In the genomic region with DNA sequence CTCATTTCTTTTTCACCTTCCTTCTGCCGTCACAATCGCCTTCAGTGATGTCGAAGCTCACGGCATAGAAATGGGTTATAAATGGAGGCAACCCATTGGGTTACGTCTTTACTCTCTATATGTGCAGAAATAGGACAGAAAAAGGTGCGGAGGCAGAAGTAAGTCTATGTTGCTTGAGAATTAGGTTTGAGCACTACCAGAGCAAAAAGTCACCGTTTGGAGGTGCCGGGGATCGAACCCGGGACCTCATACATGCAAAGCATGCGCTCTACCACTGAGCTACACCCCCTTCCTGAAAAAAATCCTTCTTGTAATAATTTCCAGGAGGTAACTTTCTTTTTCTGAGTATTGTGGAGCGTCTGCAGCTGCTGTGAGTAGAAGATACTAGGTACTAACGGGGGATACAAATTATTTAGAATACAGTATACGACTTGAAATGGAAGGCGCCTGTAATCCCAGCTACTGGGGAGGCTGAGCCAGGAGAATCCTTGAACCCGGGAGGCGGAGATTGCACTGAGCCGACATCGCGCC, we compare ENCODE assay signal across 8 cellular contexts.
A peak's percentile ranks its signal among the peaks of the same experiment; 100 is the strongest.
DNase-seq lines count a peak whose midpoint lies in the region; ATAC-seq and TF ChIP-seq lines count a peak whose summit lies in the region.

No MANE protein-coding gene starts in this region.

- no peaks in the 10 kb centered on the region for H3K9me2 ChIP-seq in MM.1S (replicated peaks; ENCODE audit: insufficient read depth, low read length)

- H4K20me1 ChIP-seq in osteoblast (ENCODE audit: insufficient read depth, low read length), result peaks cover under 1% of the 10 kb centered on the region
- H4K20me1 ChIP-seq in MM.1S (ENCODE audit: insufficient read depth, low read length), result no peaks in the 10 kb centered on the region

- H3F3A ChIP-seq in MM.1S (ENCODE audit: insufficient read depth, low read length), result no peaks in the 10 kb centered on the region

- H3K4me2 ChIP-seq in osteoblast (ENCODE audit: insufficient read depth, low read length), result peak overlapping the region; percentile 85
- H3K4me2 ChIP-seq in MM.1S (ENCODE audit: low read depth, low read length), result no peak overlapping the region

- H3K4me3 ChIP-seq in AG10803 (ENCODE audit: low read length), result peak overlapping the region; percentile 63
- peak overlapping the region; percentile 26 for H3K4me3 ChIP-seq in colonic mucosa
- H3K4me3 ChIP-seq in osteoblast (ENCODE audit: insufficient read depth, low read length), result peak overlapping the region; percentile 77
- H3K4me3 ChIP-seq in MM.1S (ENCODE audit: low read length), result no peak overlapping the region

- H3K27ac ChIP-seq in colonic mucosa (no peak overlapping the region), osteoblast (ENCODE audit: low read depth, low read length) (no peak overlapping the region), MM.1S (ENCODE audit: low read length) (no peak overlapping the region)

- H3K27me3 ChIP-seq in colonic mucosa, result peaks cover 61% of the 10 kb centered on the region
- peaks cover 36% of the 10 kb centered on the region for H3K27me3 ChIP-seq in osteoblast (ENCODE audit: insufficient read depth, low read length)
- 0 out of 2 replicates have a peak, but pooled peaks cover 10% of the 10 kb centered on the region for H3K27me3 ChIP-seq in MM.1S (replicated peaks; ENCODE audit: insufficient read depth, low read length)

- H3K36me3 ChIP-seq in colonic mucosa (no peaks in the 10 kb centered on the region), osteoblast (ENCODE audit: insufficient read depth, low read length) (no peaks in the 10 kb centered on the region), MM.1S (replicated peaks; ENCODE audit: insufficient read depth, low read length) (no peaks in the 10 kb centered on the region)

- H3K79me2 ChIP-seq in osteoblast (ENCODE audit: insufficient read depth, low read length) (no peaks in the 10 kb centered on the region), MM.1S (ENCODE audit: low read length) (no peaks in the 10 kb centered on the region)

- no peaks in the 10 kb centered on the region for H3K9me3 ChIP-seq in colonic mucosa
- no peaks in the 10 kb centered on the region for H3K9me3 ChIP-seq in osteoblast (ENCODE audit: low read depth, low read length)
- H3K9me3 ChIP-seq in MM.1S (replicated peaks; ENCODE audit: insufficient read depth, low read length), result no peaks in the 10 kb centered on the region

- H3K4me1 ChIP-seq in colonic mucosa, result no peaks in the 10 kb centered on the region
- peaks cover 13% of the 10 kb centered on the region for H3K4me1 ChIP-seq in osteoblast (ENCODE audit: insufficient read depth, low read length)
- H3K4me1 ChIP-seq in MM.1S (ENCODE audit: low read length), result no peaks in the 10 kb centered on the region

- peak; percentile 60 for DNase-seq in AG10803 (ENCODE audit: low read depth)
- peak; percentile 61 for DNase-seq in HCEC 1CT
- peak; percentile 84 for DNase-seq in RKO (ENCODE audit: low spot score)
- peak; percentile 24 for DNase-seq in colonic mucosa
- no peak for DNase-seq in osteoblast (ENCODE audit: insufficient read length, low spot score, missing footprints)
- no peak for DNase-seq in MM.1S
- no peak for DNase-seq in cerebellum (ENCODE audit: low spot score)

- no peak for TF ChIP-seq CTCF in AG10803 (conservative IDR thresholded peaks at IDR 0.05; ENCODE audit: low read length)
- TF ChIP-seq CTCF in colonic mucosa (IDR thresholded peaks at IDR 0.05), result no peak
- TF ChIP-seq CTCF in osteoblast (IDR thresholded peaks at IDR 0.05; ENCODE audit: extremely low read depth, low read depth, low read length), result no peak
- TF ChIP-seq CTCF in MM.1S (IDR thresholded peaks at IDR 0.05; ENCODE audit: low read length), result no peak

- intact Hi-C loops in colonic mucosa (cut with DNase I), result no loop called here

- H2AFZ ChIP-seq in osteoblast (ENCODE audit: low read length) (peak overlapping the region; percentile 81), MM.1S (ENCODE audit: low read length) (no peak overlapping the region)

- ATAC-seq in HG02938 (IDR thresholded peaks at IDR 0.05; ENCODE audit: unreplicated experiment), result no peak

- H3K9ac ChIP-seq in colonic mucosa (ENCODE audit: low read depth in 2 of 2, low read length in 2 of 2) (no peak overlapping the region), MM.1S (ENCODE audit: low read length) (no peak overlapping the region)

Comparison
In these comparisons a context has a peak if more than half of its experiments do, and no peak if none do; other contexts are left out.
1. DNase-seq: peak in AG10803 (single experiment), HCEC 1CT (single experiment), RKO (single experiment) and colonic mucosa (single experiment); none in osteoblast (single experiment), MM.1S (single experiment) and cerebellum (single experiment).